25 cellular contexts compared by ENCODE assay signal in the genomic region with DNA sequence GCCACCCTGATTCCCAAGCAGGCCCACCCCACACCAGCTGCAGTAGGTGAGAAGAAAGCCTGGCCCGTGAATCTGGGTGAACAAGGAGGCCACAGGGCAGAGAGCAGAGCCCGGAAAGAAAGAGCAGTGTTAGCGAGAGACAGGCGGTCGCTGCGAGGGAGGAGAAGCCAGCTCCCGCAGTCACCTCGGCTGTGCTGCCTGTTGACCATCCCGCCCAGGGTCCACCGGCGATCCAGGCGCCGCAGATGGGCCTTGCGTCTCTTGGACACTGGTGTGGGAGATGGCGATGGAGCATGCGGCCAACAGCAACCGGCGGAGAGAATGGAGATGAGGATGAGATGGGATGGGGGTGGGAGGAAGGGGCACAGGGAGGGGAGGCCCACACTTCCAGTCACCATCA.
A peak's percentile ranks its signal among the peaks of the same experiment; 100 is the strongest.
DNase-seq lines count a peak whose midpoint lies in the region; ATAC-seq and TF ChIP-seq lines count a peak whose summit lies in the region.
"Had no signal": no experiment of that assay in that cellular context is flagged by ENCODE, and none has a peak within 500 bp of the region (broad histone marks: within the 10 kb centered on the region; RNA-seq: fewer than 3 reads in every experiment).

No MANE protein-coding gene starts in this region.

- 92% methylated on average over 16 of the region's 18 CpGs; no CpG with 5 or more reads in 1 of the 2 donors for WGBS in gastroesophageal sphincter (ENCODE audit: low coverage in 1 of 2), 2 donors

- H3K36me3 ChIP-seq in BLaER1, result peaks cover 100% of the 10 kb centered on the region
- H3K36me3 ChIP-seq in gastroesophageal sphincter, result peaks cover 0 to 95% of the 10 kb centered on the region in 2 donors
- peaks cover 41 to 50% of the 10 kb centered on the region in 2 donors for H3K36me3 ChIP-seq in stomach smooth muscle (ENCODE audit: control insufficient read depth in 2 of 2, insufficient read depth in 2 of 2, low read length in 2 of 2)
- H3K36me3 ChIP-seq: WERI-Rb-1 had no signal

- H3K27ac Mint-ChIP-seq in activated CD8-positive, alpha-beta memory T cell treated with anti-CD3 and anti-CD28 coated beads, Interleukin-2, amount 10 ng/mL, durations not matched to agents 7 days and 5 days, result no peak overlapping the region
- H3K27ac Mint-ChIP-seq in natural killer cell treated with Interleukin-12 subunit alpha and Interleukin-12 subunit beta and Interleukin-15 and Interleukin-18, amount 100 ng/mL, for 72 hours, result no peak overlapping the region
- H3K27ac Mint-ChIP-seq: immature natural killer cell; nephron progenitor cell; stimulated activated effector memory CD8-positive, alpha-beta T cell treated with anti-CD3 and anti-CD28 coated beads, Interleukin-12 subunit alpha, Interleukin-12 subunit beta, amount 100 ng/mL, for 72 hours had no signal

- H3K9me3 Mint-ChIP-seq in activated CD8-positive, alpha-beta memory T cell treated with anti-CD3 and anti-CD28 coated beads, Interleukin-2, amount 10 ng/mL, durations not matched to agents 7 days and 5 days (ENCODE audit: low read depth), result no peaks in the 10 kb centered on the region
- no peaks in the 10 kb centered on the region for H3K9me3 Mint-ChIP-seq in natural killer cell treated with Interleukin-12 subunit alpha and Interleukin-12 subunit beta and Interleukin-15 and Interleukin-18, amount 100 ng/mL, for 72 hours
- H3K9me3 Mint-ChIP-seq: immature natural killer cell; nephron progenitor cell; stimulated activated effector memory CD8-positive, alpha-beta T cell treated with anti-CD3 and anti-CD28 coated beads, Interleukin-12 subunit alpha, Interleukin-12 subunit beta, amount 100 ng/mL, for 72 hours had no signal

- H3K27me3 ChIP-seq in BLaER1, result no peaks in the 10 kb centered on the region
- H3K27me3 ChIP-seq in gastroesophageal sphincter, result no peaks in the 10 kb centered on the region
- no peaks in the 10 kb centered on the region for H3K27me3 ChIP-seq in stomach smooth muscle (ENCODE audit: control insufficient read depth in 1 of 2, insufficient read depth in 2 of 2, low read length in 2 of 2)
- H3K27me3 ChIP-seq: transverse colon had no signal

- H3K4me1 Mint-ChIP-seq in activated CD8-positive, alpha-beta memory T cell treated with anti-CD3 and anti-CD28 coated beads, Interleukin-2, amount 10 ng/mL, durations not matched to agents 7 days and 5 days, result no peaks in the 10 kb centered on the region
- H3K4me1 Mint-ChIP-seq in natural killer cell treated with Interleukin-12 subunit alpha and Interleukin-12 subunit beta and Interleukin-15 and Interleukin-18, amount 100 ng/mL, for 72 hours (ENCODE audit: low read depth in 2 of 2), result no peaks in the 10 kb centered on the region
- H3K4me1 Mint-ChIP-seq: immature natural killer cell; stimulated activated effector memory CD8-positive, alpha-beta T cell treated with anti-CD3 and anti-CD28 coated beads, Interleukin-12 subunit alpha, Interleukin-12 subunit beta, amount 100 ng/mL, for 72 hours had no signal

- no peak for TF ChIP-seq EP300 in gastroesophageal sphincter (IDR thresholded peaks at IDR 0.05)

- no peak for ATAC-seq in gastroesophageal sphincter
- no peak for ATAC-seq in activated CD8-positive, alpha-beta memory T cell treated with anti-CD3 and anti-CD28 coated beads, Interleukin-2, amount 10 ng/mL, durations not matched to agents 7 days and 5 days
- no peak for ATAC-seq in natural killer cell treated with Interleukin-12 subunit alpha and Interleukin-12 subunit beta and Interleukin-15 and Interleukin-18, amount 100 ng/mL, for 72 hours
- ATAC-seq: stimulated activated effector memory CD8-positive, alpha-beta T cell treated with anti-CD3 and anti-CD28 coated beads, Interleukin-12 subunit alpha, Interleukin-12 subunit beta, amount 100 ng/mL, for 72 hours had no signal

- CTCF ChIA-PET in activated CD8-positive, alpha-beta memory T cell treated with anti-CD3 and anti-CD28 coated beads, Interleukin-2, amount 10 ng/mL, durations not matched to agents 7 days and 5 days (lab: Charles Lee), result interaction anchor here (0.7 to 0.9 kb wide), 2 partner anchors 64 to 945 kb away, joined by 3 to 4 read pairs; no protein-coding TSS in a partner anchor

- no peak for TF ChIP-seq CTCF in gastroesophageal sphincter (IDR thresholded peaks at IDR 0.05)

- TF ChIP-seq POLR2A in gastroesophageal sphincter (IDR thresholded peaks at IDR 0.05), result no peak

- H3K27ac ChIP-seq in BLaER1, result peak overlapping the region; percentile 41
- peak overlapping the region; percentile 6 for H3K27ac ChIP-seq in angular gyrus (ENCODE audit: low read depth, low read length)
- H3K27ac ChIP-seq in gastroesophageal sphincter, result peak overlapping the region in 3 of 4 donors; percentile 62 to 75 (median 67)
- H3K27ac ChIP-seq in stomach smooth muscle (ENCODE audit: low read length), result peak overlapping the region; percentile 64
- H3K27ac ChIP-seq: parathyroid adenoma, WERI-Rb-1 had no signal

- peaks cover 86% of the 10 kb centered on the region for H4K20me1 ChIP-seq in BLaER1

- DNase-seq in activated CD8-positive, alpha-beta memory T cell treated with anti-CD3 and anti-CD28 coated beads, Interleukin-2, amount 10 ng/mL, durations not matched to agents 7 days and 5 days, result no peak
- DNase-seq in SK-N-DZ (ENCODE audit: low spot score), result no peak
- DNase-seq in T1000 (lab: John Stamatoyannopoulos, UW), result no peak
- no peak for DNase-seq in natural killer cell treated with Interleukin-12 subunit alpha and Interleukin-12 subunit beta and Interleukin-15 and Interleukin-18, amount 100 ng/mL, for 72 hours (ENCODE audit: low spot score)
- DNase-seq: activated CD4-positive, alpha-beta T cell treated with anti-CD3 and anti-CD28 coated beads, Interleukin-2, amount 50 U/mL, for 1 hour; activated naive CD4-positive, alpha-beta T cell treated with anti-CD3 and anti-CD28 coated beads, Interleukin-2, amount 50 U/mL, for 16 hours; COR-L47; foreskin melanocyte; GDM1; hippocampal formation; immature natural killer cell; NCI-H1417; NCI-H2081; NCI-H345; NCI-H774; nephron progenitor cell; stimulated activated CD4-positive, alpha-beta T cell treated with anti-CD3 and anti-CD28 coated beads, Interleukin-1b, Interleukin-23, amount 100 ng/mL, for 48 hours; transverse colon; WERI-Rb-1 had no signal

- no peak overlapping the region for H3K4me2 ChIP-seq in BLaER1

- H3K27me3 Mint-ChIP-seq in activated CD8-positive, alpha-beta memory T cell treated with anti-CD3 and anti-CD28 coated beads, Interleukin-2, amount 10 ng/mL, durations not matched to agents 7 days and 5 days, result no peaks in the 10 kb centered on the region
- no peaks in the 10 kb centered on the region for H3K27me3 Mint-ChIP-seq in natural killer cell treated with Interleukin-12 subunit alpha and Interleukin-12 subunit beta and Interleukin-15 and Interleukin-18, amount 100 ng/mL, for 72 hours

- H3K9ac ChIP-seq in BLaER1 (no peak overlapping the region), stomach smooth muscle (ENCODE audit: low read length in 2 of 2) (no peak overlapping the region)
- H3K9ac ChIP-seq: parathyroid adenoma had no signal

- no peak overlapping the region for H3K4me3 ChIP-seq in BLaER1
- no peak overlapping the region for H3K4me3 ChIP-seq in gastroesophageal sphincter
- no peak overlapping the region for H3K4me3 ChIP-seq in stomach smooth muscle (ENCODE audit: low read length in 2 of 2)
- H3K4me3 ChIP-seq: transverse colon had no signal

- no peak overlapping the region for H3K4me3 Mint-ChIP-seq in activated CD8-positive, alpha-beta memory T cell treated with anti-CD3 and anti-CD28 coated beads, Interleukin-2, amount 10 ng/mL, durations not matched to agents 7 days and 5 days
- no peak overlapping the region for H3K4me3 Mint-ChIP-seq in natural killer cell treated with Interleukin-12 subunit alpha and Interleukin-12 subunit beta and Interleukin-15 and Interleukin-18, amount 100 ng/mL, for 72 hours
- H3K4me3 Mint-ChIP-seq: immature natural killer cell; nephron progenitor cell; stimulated activated effector memory CD8-positive, alpha-beta T cell treated with anti-CD3 and anti-CD28 coated beads, Interleukin-12 subunit alpha, Interleukin-12 subunit beta, amount 100 ng/mL, for 72 hours had no signal

- peaks cover 49% of the 10 kb centered on the region for H3K4me1 ChIP-seq in BLaER1
- peaks cover 0 to 61% (median 37%) of the 10 kb centered on the region in 3 donors for H3K4me1 ChIP-seq in gastroesophageal sphincter
- peaks cover 66% of the 10 kb centered on the region for H3K4me1 ChIP-seq in stomach smooth muscle (ENCODE audit: control insufficient read depth, insufficient read depth, low read length)

- H3K9me3 ChIP-seq in BLaER1, result no peaks in the 10 kb centered on the region
- H3K9me3 ChIP-seq in gastroesophageal sphincter, result no peaks in the 10 kb centered on the region
- H3K9me3 ChIP-seq in stomach smooth muscle (ENCODE audit: control insufficient read depth in 2 of 2, low read length in 2 of 2), result no peaks in the 10 kb centered on the region
- H3K9me3 ChIP-seq: transverse colon had no signal

- H3K36me3 Mint-ChIP-seq in activated CD8-positive, alpha-beta memory T cell treated with anti-CD3 and anti-CD28 coated beads, Interleukin-2, amount 10 ng/mL, durations not matched to agents 7 days and 5 days, result peaks cover 2% of the 10 kb centered on the region
- H3K36me3 Mint-ChIP-seq in natural killer cell treated with Interleukin-12 subunit alpha and Interleukin-12 subunit beta and Interleukin-15 and Interleukin-18, amount 100 ng/mL, for 72 hours, result no peaks in the 10 kb centered on the region

Comparison
In these comparisons a context has a peak if more than half of its experiments do, and no peak if none do; other contexts are left out.
1. H3K27ac ChIP-seq: peak in every context shown above with its lines; median percentile 67 in gastroesophageal sphincter; 64 in stomach smooth muscle; 41 in BLaER1; 6 in angular gyrus.